In the genomic region with DNA sequence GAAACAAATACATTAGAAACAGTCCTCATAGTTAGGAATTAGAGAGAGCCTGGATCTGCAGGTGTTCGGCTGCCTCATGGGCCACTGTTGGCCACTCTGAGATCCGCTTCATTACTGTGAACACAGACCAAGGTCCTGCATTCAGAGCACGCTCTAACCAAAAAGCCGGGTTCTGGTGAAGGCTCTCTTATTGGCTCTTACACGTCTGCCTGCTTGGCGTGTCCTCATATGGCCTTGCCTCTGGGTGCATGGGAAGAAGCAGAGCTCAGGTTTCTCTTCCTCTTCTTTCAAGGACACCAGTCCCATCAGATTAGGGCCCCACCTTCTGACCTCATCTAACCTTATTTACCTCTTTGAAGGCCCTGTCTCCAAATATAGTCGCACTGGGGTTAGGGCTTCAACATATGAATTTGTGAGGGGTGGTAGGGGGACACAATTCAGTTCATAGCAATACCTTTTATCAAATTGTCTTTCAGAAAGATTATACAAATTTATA, we compare ENCODE assay signal across 1 cellular context.
A peak's percentile ranks its signal among the peaks of the same experiment; 100 is the strongest.
TF ChIP-seq lines count a peak whose summit lies in the region.

No MANE protein-coding gene starts in this region.

TF ChIP-seq in HepG2, 621 proteins besides CTCF, POLR2A, EP300 and RAD21 (continued from another document and continues in another):
- TF ChIP-seq, protein P1, sequence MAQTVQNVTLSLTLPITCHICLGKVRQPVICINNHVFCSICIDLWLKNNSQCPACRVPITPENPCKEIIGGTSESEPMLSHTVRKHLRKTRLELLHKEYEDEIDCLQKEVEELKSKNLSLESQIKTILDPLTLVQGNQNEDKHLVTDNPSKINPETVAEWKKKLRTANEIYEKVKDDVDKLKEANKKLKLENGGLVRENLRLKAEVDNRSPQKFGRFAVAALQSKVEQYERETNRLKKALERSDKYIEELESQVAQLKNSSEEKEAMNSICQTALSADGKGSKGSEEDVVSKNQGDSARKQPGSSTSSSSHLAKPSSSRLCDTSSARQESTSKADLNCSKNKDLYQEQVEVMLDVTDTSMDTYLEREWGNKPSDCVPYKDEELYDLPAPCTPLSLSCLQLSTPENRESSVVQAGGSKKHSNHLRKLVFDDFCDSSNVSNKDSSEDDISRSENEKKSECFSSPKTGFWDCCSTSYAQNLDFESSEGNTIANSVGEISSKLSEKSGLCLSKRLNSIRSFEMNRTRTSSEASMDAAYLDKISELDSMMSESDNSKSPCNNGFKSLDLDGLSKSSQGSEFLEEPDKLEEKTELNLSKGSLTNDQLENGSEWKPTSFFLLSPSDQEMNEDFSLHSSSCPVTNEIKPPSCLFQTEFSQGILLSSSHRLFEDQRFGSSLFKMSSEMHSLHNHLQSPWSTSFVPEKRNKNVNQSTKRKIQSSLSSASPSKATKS (CRISPR knock-in tag; IDR thresholded peaks at IDR 0.05), result no peak
- TF ChIP-seq ATF7 (IDR thresholded peaks at IDR 0.05) (no peak), ATF7 (CRISPR knock-in tag; IDR thresholded peaks at IDR 0.05) (no peak), ZNF768 (CRISPR knock-in tag; IDR thresholded peaks at IDR 0.05) (no peak), ZNF558 (CRISPR knock-in tag; IDR thresholded peaks at IDR 0.05; ENCODE audit: borderline replicate concordance) (no peak), CEBPB (IDR thresholded peaks at IDR 0.05; ENCODE audit: borderline replicate concordance, low read depth, low read length) (no peak), ZNF746 (CRISPR knock-in tag; IDR thresholded peaks at IDR 0.05) (no peak), PAF1 (CRISPR knock-in tag; IDR thresholded peaks at IDR 0.05) (no peak), SMYD3 (CRISPR knock-in tag; IDR thresholded peaks at IDR 0.05) (no peak), FOSL2 (CRISPR knock-in tag; IDR thresholded peaks at IDR 0.05) (no peak), SUZ12 (IDR thresholded peaks at IDR 0.05; ENCODE audit: low read depth, low read length) (no peak), ZNF207 (IDR thresholded peaks at IDR 0.05; ENCODE audit: borderline replicate concordance) (no peak), KLF11 (CRISPR knock-in tag; IDR thresholded peaks at IDR 0.05) (no peak), GLI4 (CRISPR knock-in tag; IDR thresholded peaks at IDR 0.05; ENCODE audit: borderline replicate concordance) (no peak), ZFP62 (CRISPR knock-in tag; IDR thresholded peaks at IDR 0.05) (no peak), ERF (CRISPR knock-in tag; IDR thresholded peaks at IDR 0.05) (0 out of 2 replicates have a peak, but pooled peaks have one; percentile 43), ZSCAN21 (CRISPR knock-in tag; IDR thresholded peaks at IDR 0.05; ENCODE audit: borderline replicate concordance) (no peak), ZNF264 (CRISPR knock-in tag; IDR thresholded peaks at IDR 0.05) (0 out of 2 replicates have a peak, but pooled peaks have one; percentile 28), GATAD2A (CRISPR knock-in tag; IDR thresholded peaks at IDR 0.05) (peak; percentile 58; the same call in 1 of the 2 replicates), POGZ (CRISPR knock-in tag; IDR thresholded peaks at IDR 0.05) (peak; percentile 58; the same call in 1 of the 2 replicates), KLF12 (CRISPR knock-in tag; IDR thresholded peaks at IDR 0.05; ENCODE audit: borderline replicate concordance) (no peak), CHD4 (IDR thresholded peaks at IDR 0.05; ENCODE audit: borderline replicate concordance, low read length) (no peak), HHEX (CRISPR knock-in tag; IDR thresholded peaks at IDR 0.05) (no peak), JUND (CRISPR knock-in tag; IDR thresholded peaks at IDR 0.05) (no peak), MEIS2 (CRISPR knock-in tag; IDR thresholded peaks at IDR 0.05) (no peak), FOXO1 (CRISPR knock-in tag; IDR thresholded peaks at IDR 0.05) (peak; percentile 12; the same call in 1 of the 2 replicates), ZNF256 (CRISPR knock-in tag; conservative IDR thresholded peaks at IDR 0.05) (no peak), GATAD1 (CRISPR knock-in tag; IDR thresholded peaks at IDR 0.05) (no peak), ZNF670 (CRISPR knock-in tag; IDR thresholded peaks at IDR 0.05; ENCODE audit: borderline replicate concordance) (no peak), ZBTB8A (CRISPR knock-in tag; IDR thresholded peaks at IDR 0.05; ENCODE audit: borderline replicate concordance, low read depth) (no peak), ZNF292 (CRISPR knock-in tag; IDR thresholded peaks at IDR 0.05; ENCODE audit: borderline replicate concordance, low read depth) (peak; percentile 53; the same call in 1 of the 2 replicates), ZNF644 (CRISPR knock-in tag; IDR thresholded peaks at IDR 0.05; ENCODE audit: low read depth) (0 out of 2 replicates have a peak, but pooled peaks have one; percentile 42), ZNF660 (CRISPR knock-in tag; IDR thresholded peaks at IDR 0.05; ENCODE audit: borderline replicate concordance, low read depth) (no peak), ZBTB3 (CRISPR knock-in tag; IDR thresholded peaks at IDR 0.05; ENCODE audit: borderline replicate concordance, low read depth) (no peak)
- TF ChIP-seq, protein P2, sequence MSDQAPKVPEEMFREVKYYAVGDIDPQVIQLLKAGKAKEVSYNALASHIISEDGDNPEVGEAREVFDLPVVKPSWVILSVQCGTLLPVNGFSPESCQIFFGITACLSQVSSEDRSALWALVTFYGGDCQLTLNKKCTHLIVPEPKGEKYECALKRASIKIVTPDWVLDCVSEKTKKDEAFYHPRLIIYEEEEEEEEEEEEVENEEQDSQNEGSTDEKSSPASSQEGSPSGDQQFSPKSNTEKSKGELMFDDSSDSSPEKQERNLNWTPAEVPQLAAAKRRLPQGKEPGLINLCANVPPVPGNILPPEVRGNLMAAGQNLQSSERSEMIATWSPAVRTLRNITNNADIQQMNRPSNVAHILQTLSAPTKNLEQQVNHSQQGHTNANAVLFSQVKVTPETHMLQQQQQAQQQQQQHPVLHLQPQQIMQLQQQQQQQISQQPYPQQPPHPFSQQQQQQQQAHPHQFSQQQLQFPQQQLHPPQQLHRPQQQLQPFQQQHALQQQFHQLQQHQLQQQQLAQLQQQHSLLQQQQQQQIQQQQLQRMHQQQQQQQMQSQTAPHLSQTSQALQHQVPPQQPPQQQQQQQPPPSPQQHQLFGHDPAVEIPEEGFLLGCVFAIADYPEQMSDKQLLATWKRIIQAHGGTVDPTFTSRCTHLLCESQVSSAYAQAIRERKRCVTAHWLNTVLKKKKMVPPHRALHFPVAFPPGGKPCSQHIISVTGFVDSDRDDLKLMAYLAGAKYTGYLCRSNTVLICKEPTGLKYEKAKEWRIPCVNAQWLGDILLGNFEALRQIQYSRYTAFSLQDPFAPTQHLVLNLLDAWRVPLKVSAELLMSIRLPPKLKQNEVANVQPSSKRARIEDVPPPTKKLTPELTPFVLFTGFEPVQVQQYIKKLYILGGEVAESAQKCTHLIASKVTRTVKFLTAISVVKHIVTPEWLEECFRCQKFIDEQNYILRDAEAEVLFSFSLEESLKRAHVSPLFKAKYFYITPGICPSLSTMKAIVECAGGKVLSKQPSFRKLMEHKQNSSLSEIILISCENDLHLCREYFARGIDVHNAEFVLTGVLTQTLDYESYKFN (CRISPR knock-in tag; conservative IDR thresholded peaks at IDR 0.05), result peak; percentile 49; the same call in 1 of the 2 replicates
- TF ChIP-seq, protein P3, sequence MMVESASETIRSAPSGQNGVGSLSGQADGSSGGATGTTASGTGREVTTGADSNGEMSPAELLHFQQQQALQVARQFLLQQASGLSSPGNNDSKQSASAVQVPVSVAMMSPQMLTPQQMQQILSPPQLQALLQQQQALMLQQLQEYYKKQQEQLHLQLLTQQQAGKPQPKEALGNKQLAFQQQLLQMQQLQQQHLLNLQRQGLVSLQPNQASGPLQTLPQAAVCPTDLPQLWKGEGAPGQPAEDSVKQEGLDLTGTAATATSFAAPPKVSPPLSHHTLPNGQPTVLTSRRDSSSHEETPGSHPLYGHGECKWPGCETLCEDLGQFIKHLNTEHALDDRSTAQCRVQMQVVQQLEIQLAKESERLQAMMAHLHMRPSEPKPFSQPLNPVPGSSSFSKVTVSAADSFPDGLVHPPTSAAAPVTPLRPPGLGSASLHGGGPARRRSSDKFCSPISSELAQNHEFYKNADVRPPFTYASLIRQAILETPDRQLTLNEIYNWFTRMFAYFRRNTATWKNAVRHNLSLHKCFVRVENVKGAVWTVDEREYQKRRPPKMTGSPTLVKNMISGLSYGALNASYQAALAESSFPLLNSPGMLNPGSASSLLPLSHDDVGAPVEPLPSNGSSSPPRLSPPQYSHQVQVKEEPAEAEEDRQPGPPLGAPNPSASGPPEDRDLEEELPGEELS (CRISPR knock-in tag; IDR thresholded peaks at IDR 0.05), result no peak
- TF ChIP-seq, protein P4, sequence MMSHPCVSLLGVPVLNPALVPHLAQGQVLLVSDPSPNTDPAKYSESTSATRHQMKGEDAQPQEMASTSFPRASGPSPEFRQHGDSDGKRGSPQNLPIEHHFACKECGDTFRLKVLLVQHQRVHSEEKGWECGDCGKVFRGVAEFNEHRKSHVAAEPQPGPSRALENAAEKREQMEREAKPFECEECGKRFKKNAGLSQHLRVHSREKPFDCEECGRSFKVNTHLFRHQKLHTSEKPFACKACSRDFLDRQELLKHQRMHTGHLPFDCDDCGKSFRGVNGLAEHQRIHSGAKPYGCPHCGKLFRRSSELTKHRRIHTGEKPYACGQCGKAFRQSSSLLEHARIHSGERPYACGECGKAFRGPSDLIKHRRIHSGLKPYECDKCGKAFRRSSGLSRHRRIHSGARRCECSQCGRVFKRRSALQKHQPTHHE (CRISPR knock-in tag; IDR thresholded peaks at IDR 0.05; ENCODE audit: borderline replicate concordance), result no peak
- TF ChIP-seq, protein P5, sequence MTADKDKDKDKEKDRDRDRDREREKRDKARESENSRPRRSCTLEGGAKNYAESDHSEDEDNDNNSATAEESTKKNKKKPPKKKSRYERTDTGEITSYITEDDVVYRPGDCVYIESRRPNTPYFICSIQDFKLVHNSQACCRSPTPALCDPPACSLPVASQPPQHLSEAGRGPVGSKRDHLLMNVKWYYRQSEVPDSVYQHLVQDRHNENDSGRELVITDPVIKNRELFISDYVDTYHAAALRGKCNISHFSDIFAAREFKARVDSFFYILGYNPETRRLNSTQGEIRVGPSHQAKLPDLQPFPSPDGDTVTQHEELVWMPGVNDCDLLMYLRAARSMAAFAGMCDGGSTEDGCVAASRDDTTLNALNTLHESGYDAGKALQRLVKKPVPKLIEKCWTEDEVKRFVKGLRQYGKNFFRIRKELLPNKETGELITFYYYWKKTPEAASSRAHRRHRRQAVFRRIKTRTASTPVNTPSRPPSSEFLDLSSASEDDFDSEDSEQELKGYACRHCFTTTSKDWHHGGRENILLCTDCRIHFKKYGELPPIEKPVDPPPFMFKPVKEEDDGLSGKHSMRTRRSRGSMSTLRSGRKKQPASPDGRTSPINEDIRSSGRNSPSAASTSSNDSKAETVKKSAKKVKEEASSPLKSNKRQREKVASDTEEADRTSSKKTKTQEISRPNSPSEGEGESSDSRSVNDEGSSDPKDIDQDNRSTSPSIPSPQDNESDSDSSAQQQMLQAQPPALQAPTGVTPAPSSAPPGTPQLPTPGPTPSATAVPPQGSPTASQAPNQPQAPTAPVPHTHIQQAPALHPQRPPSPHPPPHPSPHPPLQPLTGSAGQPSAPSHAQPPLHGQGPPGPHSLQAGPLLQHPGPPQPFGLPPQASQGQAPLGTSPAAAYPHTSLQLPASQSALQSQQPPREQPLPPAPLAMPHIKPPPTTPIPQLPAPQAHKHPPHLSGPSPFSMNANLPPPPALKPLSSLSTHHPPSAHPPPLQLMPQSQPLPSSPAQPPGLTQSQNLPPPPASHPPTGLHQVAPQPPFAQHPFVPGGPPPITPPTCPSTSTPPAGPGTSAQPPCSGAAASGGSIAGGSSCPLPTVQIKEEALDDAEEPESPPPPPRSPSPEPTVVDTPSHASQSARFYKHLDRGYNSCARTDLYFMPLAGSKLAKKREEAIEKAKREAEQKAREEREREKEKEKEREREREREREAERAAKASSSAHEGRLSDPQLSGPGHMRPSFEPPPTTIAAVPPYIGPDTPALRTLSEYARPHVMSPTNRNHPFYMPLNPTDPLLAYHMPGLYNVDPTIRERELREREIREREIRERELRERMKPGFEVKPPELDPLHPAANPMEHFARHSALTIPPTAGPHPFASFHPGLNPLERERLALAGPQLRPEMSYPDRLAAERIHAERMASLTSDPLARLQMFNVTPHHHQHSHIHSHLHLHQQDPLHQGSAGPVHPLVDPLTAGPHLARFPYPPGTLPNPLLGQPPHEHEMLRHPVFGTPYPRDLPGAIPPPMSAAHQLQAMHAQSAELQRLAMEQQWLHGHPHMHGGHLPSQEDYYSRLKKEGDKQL (CRISPR knock-in tag; IDR thresholded peaks at IDR 0.05; ENCODE audit: low read depth), result no peak
- TF ChIP-seq, protein P6, sequence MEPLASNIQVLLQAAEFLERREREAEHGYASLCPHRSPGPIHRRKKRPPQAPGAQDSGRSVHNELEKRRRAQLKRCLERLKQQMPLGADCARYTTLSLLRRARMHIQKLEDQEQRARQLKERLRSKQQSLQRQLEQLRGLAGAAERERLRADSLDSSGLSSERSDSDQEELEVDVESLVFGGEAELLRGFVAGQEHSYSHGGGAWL (CRISPR knock-in tag; IDR thresholded peaks at IDR 0.05), result no peak
- TF ChIP-seq, protein P7, sequence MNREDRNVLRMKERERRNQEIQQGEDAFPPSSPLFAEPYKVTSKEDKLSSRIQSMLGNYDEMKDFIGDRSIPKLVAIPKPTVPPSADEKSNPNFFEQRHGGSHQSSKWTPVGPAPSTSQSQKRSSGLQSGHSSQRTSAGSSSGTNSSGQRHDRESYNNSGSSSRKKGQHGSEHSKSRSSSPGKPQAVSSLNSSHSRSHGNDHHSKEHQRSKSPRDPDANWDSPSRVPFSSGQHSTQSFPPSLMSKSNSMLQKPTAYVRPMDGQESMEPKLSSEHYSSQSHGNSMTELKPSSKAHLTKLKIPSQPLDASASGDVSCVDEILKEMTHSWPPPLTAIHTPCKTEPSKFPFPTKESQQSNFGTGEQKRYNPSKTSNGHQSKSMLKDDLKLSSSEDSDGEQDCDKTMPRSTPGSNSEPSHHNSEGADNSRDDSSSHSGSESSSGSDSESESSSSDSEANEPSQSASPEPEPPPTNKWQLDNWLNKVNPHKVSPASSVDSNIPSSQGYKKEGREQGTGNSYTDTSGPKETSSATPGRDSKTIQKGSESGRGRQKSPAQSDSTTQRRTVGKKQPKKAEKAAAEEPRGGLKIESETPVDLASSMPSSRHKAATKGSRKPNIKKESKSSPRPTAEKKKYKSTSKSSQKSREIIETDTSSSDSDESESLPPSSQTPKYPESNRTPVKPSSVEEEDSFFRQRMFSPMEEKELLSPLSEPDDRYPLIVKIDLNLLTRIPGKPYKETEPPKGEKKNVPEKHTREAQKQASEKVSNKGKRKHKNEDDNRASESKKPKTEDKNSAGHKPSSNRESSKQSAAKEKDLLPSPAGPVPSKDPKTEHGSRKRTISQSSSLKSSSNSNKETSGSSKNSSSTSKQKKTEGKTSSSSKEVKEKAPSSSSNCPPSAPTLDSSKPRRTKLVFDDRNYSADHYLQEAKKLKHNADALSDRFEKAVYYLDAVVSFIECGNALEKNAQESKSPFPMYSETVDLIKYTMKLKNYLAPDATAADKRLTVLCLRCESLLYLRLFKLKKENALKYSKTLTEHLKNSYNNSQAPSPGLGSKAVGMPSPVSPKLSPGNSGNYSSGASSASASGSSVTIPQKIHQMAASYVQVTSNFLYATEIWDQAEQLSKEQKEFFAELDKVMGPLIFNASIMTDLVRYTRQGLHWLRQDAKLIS (CRISPR knock-in tag; IDR thresholded peaks at IDR 0.05), result no peak
- TF ChIP-seq, protein P8, sequence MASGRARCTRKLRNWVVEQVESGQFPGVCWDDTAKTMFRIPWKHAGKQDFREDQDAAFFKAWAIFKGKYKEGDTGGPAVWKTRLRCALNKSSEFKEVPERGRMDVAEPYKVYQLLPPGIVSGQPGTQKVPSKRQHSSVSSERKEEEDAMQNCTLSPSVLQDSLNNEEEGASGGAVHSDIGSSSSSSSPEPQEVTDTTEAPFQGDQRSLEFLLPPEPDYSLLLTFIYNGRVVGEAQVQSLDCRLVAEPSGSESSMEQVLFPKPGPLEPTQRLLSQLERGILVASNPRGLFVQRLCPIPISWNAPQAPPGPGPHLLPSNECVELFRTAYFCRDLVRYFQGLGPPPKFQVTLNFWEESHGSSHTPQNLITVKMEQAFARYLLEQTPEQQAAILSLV (CRISPR knock-in tag; IDR thresholded peaks at IDR 0.05; ENCODE audit: borderline replicate concordance), result no peak
